In the genomic region with DNA sequence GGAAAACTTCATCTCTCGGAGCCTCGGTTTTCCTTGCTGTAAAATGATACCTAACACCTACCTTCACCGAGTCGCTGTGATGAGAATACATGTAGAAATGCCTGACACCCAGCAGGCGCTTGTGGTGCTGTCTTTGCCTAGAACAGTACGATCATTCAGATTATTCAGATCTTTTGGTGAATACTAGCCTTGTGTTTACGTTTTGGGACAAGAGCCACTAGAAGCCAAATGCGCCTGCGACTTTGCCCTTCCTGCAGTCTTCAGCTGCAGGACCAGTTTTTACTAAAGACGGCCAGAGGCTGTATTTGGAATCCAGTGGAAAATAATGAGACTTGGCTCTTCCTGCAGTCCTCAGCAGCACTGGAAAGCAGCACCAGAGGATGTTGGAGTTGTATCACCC, we compare ENCODE assay signal across 23 cellular contexts.
"Had no signal": no experiment of that assay in that cellular context is flagged by ENCODE, and none has a peak within 500 bp of the region (broad histone marks: within the 10 kb centered on the region; RNA-seq: fewer than 3 reads in every experiment).

No MANE protein-coding gene starts in this region.

- H3K27ac ChIP-seq: adrenal gland, ascending aorta, epithelial cell of prostate, gastroesophageal sphincter, heart right ventricle, lower lobe of right lung, prostate gland, right atrium auricular region, thoracic aorta, vagina had no signal

- H3K4me3 Mint-ChIP-seq: activated CD4-positive, alpha-beta memory T cell treated with anti-CD3 and anti-CD28 coated beads for 36 hours; activated naive CD8-positive, alpha-beta T cell; type B pancreatic cell had no signal

- ATAC-seq: gastroesophageal sphincter; heart right ventricle; left lobe of liver; lower lobe of right lung; naive thymus-derived CD8-positive, alpha-beta T cell had no signal

- H3K27me3 ChIP-seq: adrenal gland, ascending aorta, gastroesophageal sphincter, heart right ventricle, right atrium auricular region, spleen, vagina had no signal

- DNase-seq: activated CD4-positive, alpha-beta memory T cell treated with anti-CD3 and anti-CD28 coated beads for 36 hours; activated CD4-positive, alpha-beta T cell treated with anti-CD3 and anti-CD28 coated beads for 48 hours; activated CD4-positive, CD25-positive, alpha-beta regulatory T cell; activated gamma-delta T cell treated with Interleukin-2 at 50 U/mL for 16 hours; adrenal gland; central memory CD4-positive, alpha-beta T cell; heart right ventricle; lower lobe of right lung; naive thymus-derived CD8-positive, alpha-beta T cell; spleen; stimulated activated CD4-positive, alpha-beta T cell treated with anti-CD3 and anti-CD28 coated beads, Interleukin-4, amount 100 ng/mL, for 1 hour; stimulated activated naive CD4-positive, alpha-beta T cell; T-helper 9 cell had no signal

- H3K9me3 Mint-ChIP-seq: activated CD4-positive, alpha-beta memory T cell treated with anti-CD3 and anti-CD28 coated beads for 36 hours; naive thymus-derived CD8-positive, alpha-beta T cell; type B pancreatic cell had no signal

- H3K36me3 Mint-ChIP-seq: activated CD4-positive, alpha-beta memory T cell treated with anti-CD3 and anti-CD28 coated beads for 36 hours; activated naive CD8-positive, alpha-beta T cell; naive thymus-derived CD8-positive, alpha-beta T cell had no signal

- H3K9me3 ChIP-seq: adrenal gland, ascending aorta, gastroesophageal sphincter, heart right ventricle, lower lobe of right lung, prostate gland, right atrium auricular region, spleen, thoracic aorta, vagina had no signal

- H3K27ac Mint-ChIP-seq: activated CD4-positive, alpha-beta memory T cell treated with anti-CD3 and anti-CD28 coated beads for 36 hours; activated naive CD8-positive, alpha-beta T cell; type B pancreatic cell had no signal

- H3K27me3 Mint-ChIP-seq: activated CD4-positive, alpha-beta memory T cell treated with anti-CD3 and anti-CD28 coated beads for 36 hours; activated naive CD8-positive, alpha-beta T cell; naive thymus-derived CD8-positive, alpha-beta T cell; type B pancreatic cell had no signal
